Comparison of ENCODE assay signal across 19 cellular contexts in the genomic region with DNA sequence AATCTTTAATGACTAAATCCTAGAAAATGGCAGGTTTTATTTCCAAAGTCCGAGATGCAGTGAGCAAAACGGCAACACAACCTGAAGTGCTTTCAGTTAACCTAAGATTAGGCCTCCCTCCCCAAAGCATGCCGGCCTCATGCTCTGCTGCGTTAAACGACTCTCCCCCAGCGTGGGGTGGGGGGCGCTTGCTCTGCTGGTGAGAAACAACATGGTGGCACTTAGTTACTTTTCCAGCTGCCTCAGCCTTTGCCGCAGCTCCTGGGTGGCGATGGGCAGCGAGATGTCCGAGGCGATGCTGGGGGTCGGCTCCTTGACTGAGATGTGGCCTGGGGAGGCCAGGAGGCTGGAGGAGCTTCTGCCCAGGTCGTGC. TPM values are rescaled to one million over a fixed set of nuclear protein-coding genes. Genes with fewer than 3 reads are reported as not detected.
DNase-seq lines count a peak whose midpoint lies in the region; TF ChIP-seq lines count a peak whose summit lies in the region.
"Had no signal": no experiment of that assay in that cellular context is flagged by ENCODE, and none has a peak within 500 bp of the region (broad histone marks: within the 10 kb centered on the region; RNA-seq: fewer than 3 reads in every experiment).

No MANE protein-coding gene starts in this region.

- TF ChIP-seq CTCF in RWPE1 (conservative IDR thresholded peaks at IDR 0.05; ENCODE audit: low read depth) (no peak), esophagus squamous epithelium (IDR thresholded peaks at IDR 0.05) (no peak), sigmoid colon (IDR thresholded peaks at IDR 0.05) (no peak), endothelial cell (IDR thresholded peaks at IDR 0.05; ENCODE audit: unreplicated experiment) (no peak)

- no peak overlapping the region for H3K27ac Mint-ChIP-seq in endothelial cell (ENCODE audit: unreplicated experiment)

- TF ChIP-seq EP300 in sigmoid colon (IDR thresholded peaks at IDR 0.05) = no peak

- peak overlapping the region in 8 of 11 experiments; percentile 26 to 66 (median 62); a peak in 10 of 22 replicates for H3K9ac ChIP-seq in BLaER1 treated with 17β-estradiol and CSF1 and Interleukin-3, amounts not matched to agents 10 nM and 100 nM

- peaks cover 0 to 7% (median 0%) of the 10 kb centered on the region in 11 experiments; a peak in 1 of 22 replicates for H4K20me1 ChIP-seq in BLaER1 treated with 17β-estradiol and CSF1 and Interleukin-3, amounts not matched to agents 10 nM and 100 nM

- peak overlapping the region in 10 of 11 experiments; percentile 48 to 80 (median 76); a peak in 16 of 22 replicates for H3K27ac ChIP-seq in BLaER1 treated with 17β-estradiol and CSF1 and Interleukin-3, amounts not matched to agents 10 nM and 100 nM
- peak overlapping the region; percentile 45 for H3K27ac ChIP-seq in RWPE1
- H3K27ac ChIP-seq in esophagus squamous epithelium = peak overlapping the region; percentile 57 to 79 (median 66)
- peak overlapping the region; percentile 81 to 84 (median 83) for H3K27ac ChIP-seq in sigmoid colon
- H3K27ac ChIP-seq: testis had no signal

- CTCF ChIA-PET in RWPE1 (lab: Yijun Ruan, JAX) = interaction anchor here (1.3 kb wide), 1 partner anchor 8 kb away, joined by 5 read pairs; no protein-coding TSS in a partner anchor

- H3K4me1 Mint-ChIP-seq in endothelial cell (ENCODE audit: unreplicated experiment) = no peaks in the 10 kb centered on the region

- no peaks in the 10 kb centered on the region for H3K27me3 Mint-ChIP-seq in endothelial cell (ENCODE audit: unreplicated experiment)
- H3K27me3 Mint-ChIP-seq: naive thymus-derived CD4-positive, alpha-beta T cell had no signal

- POLR2A ChIA-PET in RWPE1 (lab: Yijun Ruan, JAX; ENCODE audit: low non-redundant PET) = no interaction called here

- peaks cover 82 to 100% (median 93%) of the 10 kb centered on the region in 11 experiments for H3K36me3 ChIP-seq in BLaER1 treated with 17β-estradiol and CSF1 and Interleukin-3, amounts not matched to agents 10 nM and 100 nM
- peaks cover 19 to 100% (median 33%) of the 10 kb centered on the region in 3 donors for H3K36me3 ChIP-seq in esophagus squamous epithelium
- peaks cover 33 to 81% (median 53%) of the 10 kb centered on the region in 4 donors for H3K36me3 ChIP-seq in sigmoid colon

- no peak overlapping the region for H3K4me3 Mint-ChIP-seq in endothelial cell (ENCODE audit: unreplicated experiment)
- H3K4me3 Mint-ChIP-seq: naive thymus-derived CD4-positive, alpha-beta T cell had no signal

- peaks cover 29% of the 10 kb centered on the region for H3K36me3 Mint-ChIP-seq in endothelial cell (ENCODE audit: low read depth, unreplicated experiment)

- H3K9me3 ChIP-seq in BLaER1 treated with 17β-estradiol and CSF1 and Interleukin-3, amounts not matched to agents 10 nM and 100 nM (replicated peaks in 1 of 11) = no peaks in the 10 kb centered on the region
- H3K9me3 ChIP-seq in esophagus squamous epithelium = no peaks in the 10 kb centered on the region
- no peaks in the 10 kb centered on the region for H3K9me3 ChIP-seq in sigmoid colon
- H3K9me3 ChIP-seq: testis had no signal

- H3K4me2 ChIP-seq in BLaER1 treated with 17β-estradiol and CSF1 and Interleukin-3, amounts not matched to agents 10 nM and 100 nM = peak overlapping the region in 8 of 11 experiments; percentile 77 to 90 (median 83); a peak in 13 of 22 replicates

- H3K9me3 Mint-ChIP-seq in endothelial cell (ENCODE audit: unreplicated experiment) = no peaks in the 10 kb centered on the region

- no peaks in the 10 kb centered on the region for H3K27me3 ChIP-seq in BLaER1 treated with 17β-estradiol and CSF1 and Interleukin-3, amounts not matched to agents 10 nM and 100 nM
- H3K27me3 ChIP-seq in esophagus squamous epithelium (no peaks in the 10 kb centered on the region), sigmoid colon (no peaks in the 10 kb centered on the region)
- H3K27me3 ChIP-seq: testis had no signal

- H3K4me3 ChIP-seq in BLaER1 treated with 17β-estradiol and CSF1 and Interleukin-3, amounts not matched to agents 10 nM and 100 nM = no peak overlapping the region
- H3K4me3 ChIP-seq in esophagus squamous epithelium (no peak overlapping the region), sigmoid colon (no peak overlapping the region)
- H3K4me3 ChIP-seq: testis had no signal

- DNase-seq in RWPE1 (ENCODE audit: low spot score) (no peak), esophagus squamous epithelium (lab: John Stamatoyannopoulos, UW) (no peak), sigmoid colon (no peak), NCI-H446 treated with DMSO at 0.1 percent for 48 hours (lab: John Stamatoyannopoulos, UW) (no peak), glomerular visceral epithelial cell (ENCODE audit: extremely low spot score) (no peak), endothelial cell (ENCODE audit: low spot score) (no peak), HK-2 (ENCODE audit: unreplicated experiment) (no peak)
- DNase-seq: activated gamma-delta T cell; AML-193; central memory CD4-positive, alpha-beta T cell; effector memory CD4-positive, alpha-beta T cell; hippocampal formation; KBM-7; MV-4-11; naive thymus-derived CD4-positive, alpha-beta T cell; NCI-H2029; NK-92 treated with Interleukin-12 subunit alpha and Interleukin-12 subunit beta, amount 100 ng/mL, for 24 hours; testis had no signal

- H3K4me1 ChIP-seq in BLaER1 treated with 17β-estradiol and CSF1 and Interleukin-3, amounts not matched to agents 10 nM and 100 nM = peaks cover 17 to 46% (median 26%) of the 10 kb centered on the region in 10 experiments
- H3K4me1 ChIP-seq in esophagus squamous epithelium (peaks cover 0 to 31% (median 10%) of the 10 kb centered on the region in 3 donors), sigmoid colon (peaks cover 0 to 28% (median 22%) of the 10 kb centered on the region in 4 donors)
- H3K4me1 ChIP-seq: testis had no signal

- TF ChIP-seq POLR2A in esophagus squamous epithelium (IDR thresholded peaks at IDR 0.05) = no peak
- TF ChIP-seq POLR2A in sigmoid colon (IDR thresholded peaks at IDR 0.05) = no peak

- 68% methylated on average over 3 of the region's 14 CpGs; no CpG with 5 or more reads in 1 of the 2 donors for WGBS in esophagus squamous epithelium, 2 donors
- 96 to 97% methylated on average over 14 of the region's 14 CpGs for WGBS in sigmoid colon, 2 donors

- intact Hi-C loops in esophagus squamous epithelium (cut with DNase I) (no loop called here), sigmoid colon (cut with DNase I) (no loop called here)

RNA-seq across cellular contexts. Expression of a gene that starts 36.7 kb away (rescaled TPM):
- 10 to 100 TPM in 2 of 4 donors, 1 to 10 TPM in 2; 7.3 to 23.1 (median 13.7) TPM for total RNA-seq in esophagus squamous epithelium
- total RNA-seq in sigmoid colon = 1 to 10 TPM; 3.0 to 7.1 (median 5.1) TPM
- 10 to 100 TPM in 1 of 3 donors, 1 to 10 TPM in 2; 1.2 to 11.5 (median 4.2) TPM for polyA plus RNA-seq in sigmoid colon
- total RNA-seq in endothelial cell (ENCODE audit: unreplicated experiment) = 25.6 TPM
